20 cellular contexts compared by ENCODE assay signal in the genomic region with DNA sequence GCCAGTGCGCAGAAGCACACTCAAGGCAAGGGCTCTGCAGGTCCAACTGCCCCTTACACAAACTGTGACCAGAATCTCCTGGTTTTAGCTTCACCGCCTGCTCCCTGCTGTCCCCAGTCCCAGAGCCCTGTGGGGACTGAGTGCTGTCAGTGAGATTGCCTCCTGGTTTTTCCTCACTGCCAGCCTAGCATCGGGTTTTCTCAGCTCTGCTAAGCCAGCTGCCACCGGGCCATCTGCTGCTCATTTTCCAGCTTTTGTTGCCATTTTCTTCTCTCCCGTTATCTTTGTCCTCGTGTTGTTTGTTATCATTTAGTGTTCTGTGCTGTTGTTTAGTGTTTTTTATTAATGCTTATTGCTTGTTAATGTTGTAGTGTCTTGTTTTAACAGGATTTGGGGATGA.
A peak's percentile ranks its signal among the peaks of the same experiment; 100 is the strongest.
DNase-seq lines count a peak whose midpoint lies in the region; TF ChIP-seq lines count a peak whose summit lies in the region.
"Had no signal": no experiment of that assay in that cellular context is flagged by ENCODE, and none has a peak within 500 bp of the region (broad histone marks: within the 10 kb centered on the region; RNA-seq: fewer than 3 reads in every experiment).

No MANE protein-coding gene starts in this region.

- peak overlapping the region in 1 of 2 experiments; percentile 91; a peak in 2 of 4 replicates for H3K27ac ChIP-seq in SK-N-SH (ENCODE audit: low read depth in 2 of 2, low read length in 1 of 2)
- H3K27ac ChIP-seq: adrenal gland, VCaP had no signal

- TF ChIP-seq RAD21 in SK-N-SH (IDR thresholded peaks at IDR 0.05; ENCODE audit: low read length) = no peak

- H3K27me3 Mint-ChIP-seq in glutamatergic neuron (ENCODE audit: unreplicated experiment) = peaks cover 12% of the 10 kb centered on the region
- H3K27me3 Mint-ChIP-seq in T-helper 2 cell treated with Interferon-gamma antibody and Interleukin-4, amounts not matched to agents 5 μg/mL and 100 μg/mL, for 36 hours (ENCODE audit: low read depth) = no peaks in the 10 kb centered on the region
- H3K27me3 Mint-ChIP-seq: activated CD8-positive, alpha-beta T cell treated with anti-CD3 and anti-CD28 coated beads for 36 hours; progenitor cell of endocrine pancreas had no signal

- H3K9me3 ChIP-seq in BE2C (no peaks in the 10 kb centered on the region), SK-N-SH (no peaks in the 10 kb centered on the region)
- H3K9me3 ChIP-seq: adrenal gland had no signal

- H3K79me2 ChIP-seq in SK-N-SH (ENCODE audit: insufficient read depth) = no peaks in the 10 kb centered on the region

- TF ChIP-seq CTCF in BE2C (IDR thresholded peaks at IDR 0.05; ENCODE audit: low read depth, low read length) (no peak), SK-N-SH (IDR thresholded peaks at IDR 0.05) (no peak), glutamatergic neuron (IDR thresholded peaks at IDR 0.05; ENCODE audit: partially characterized antibody, unreplicated experiment) (no peak)

- H3K4me3 ChIP-seq in BE2C (ENCODE audit: low read depth, low read length) (no peak overlapping the region), SK-N-SH (ENCODE audit: low read depth in 2 of 2, low read length in 1 of 2) (no peak overlapping the region)
- H3K4me3 ChIP-seq: adrenal gland, GM12878, lung had no signal

- no peak overlapping the region for H3K4me2 ChIP-seq in SK-N-SH

- peaks cover 24% of the 10 kb centered on the region for H3K4me1 Mint-ChIP-seq in glutamatergic neuron (ENCODE audit: low read depth, unreplicated experiment)
- peaks cover 7% of the 10 kb centered on the region for H3K4me1 Mint-ChIP-seq in T-helper 2 cell treated with Interferon-gamma antibody and Interleukin-4, amounts not matched to agents 5 μg/mL and 100 μg/mL, for 36 hours (ENCODE audit: low read depth)

- H3K27me3 ChIP-seq in BE2C (no peaks in the 10 kb centered on the region), SK-N-SH (ENCODE audit: insufficient read depth) (no peaks in the 10 kb centered on the region)
- H3K27me3 ChIP-seq: adrenal gland had no signal

- no peaks in the 10 kb centered on the region for H3K4me1 ChIP-seq in BE2C
- H3K4me1 ChIP-seq in SK-N-SH (ENCODE audit: control insufficient read depth in 1 of 2, insufficient read depth in 2 of 2, low read depth in 1 of 2, low read length in 1 of 2) = peaks cover 0 to 12% of the 10 kb centered on the region in 2 experiments; a peak in 3 of 4 replicates
- H3K4me1 ChIP-seq: adrenal gland had no signal

- TF ChIP-seq EP300 in SK-N-SH (IDR thresholded peaks at IDR 0.05; ENCODE audit: borderline replicate concordance in 1 of 2, low read depth in 1 of 2, low read length in 1 of 2) = peak in 1 of 2 experiments; percentile 34; a peak in 1 of 4 replicates

- 73% methylated on average over 5 of the region's 6 CpGs for WGBS in SK-N-SH (ENCODE audit: low lambda C conversion rate)

- POLR2A ChIA-PET in SK-N-SH (lab: Yijun Ruan, JAX) = interaction anchor here (1.0 to 1.6 kb wide), 3 partner anchors 77 to 297 kb away, joined by 3 to 4 read pairs (median 4); partner anchors contain the start of gene UNC45A

- H3K27ac Mint-ChIP-seq in glutamatergic neuron (ENCODE audit: unreplicated experiment) = peak overlapping the region; percentile 100
- H3K27ac Mint-ChIP-seq in T-helper 2 cell treated with Interferon-gamma antibody and Interleukin-4, amounts not matched to agents 5 μg/mL and 100 μg/mL, for 36 hours = no peak overlapping the region
- H3K27ac Mint-ChIP-seq: activated CD8-positive, alpha-beta T cell treated with anti-CD3 and anti-CD28 coated beads for 36 hours; activated T-cell treated with anti-CD3 and anti-CD28 coated beads, Interleukin-2, amount 50 U/mL, for 72 hours; progenitor cell of endocrine pancreas had no signal

- no peak overlapping the region for H2AFZ ChIP-seq in SK-N-SH (ENCODE audit: low read depth)

- H3K9ac ChIP-seq in SK-N-SH = no peak overlapping the region

- CTCF ChIA-PET in SK-N-SH (lab: Yijun Ruan, JAX) = interaction anchor here (1.0 to 3.8 kb wide), 9 partner anchors 10 to 318 kb away, joined by 3 to 27 read pairs (median 4); partner anchors contain the start of gene UNC45A

- no peaks in the 10 kb centered on the region for H3K9me2 ChIP-seq in SK-N-SH

- H3K36me3 Mint-ChIP-seq in glutamatergic neuron (ENCODE audit: unreplicated experiment) = peaks cover 7% of the 10 kb centered on the region
- peaks cover 63% of the 10 kb centered on the region for H3K36me3 Mint-ChIP-seq in T-helper 2 cell treated with Interferon-gamma antibody and Interleukin-4, amounts not matched to agents 5 μg/mL and 100 μg/mL, for 36 hours (ENCODE audit: low read depth)

- no peaks in the 10 kb centered on the region for H3F3A ChIP-seq in SK-N-SH (replicated peaks; ENCODE audit: insufficient read depth)

- H3K36me3 ChIP-seq in BE2C (peaks cover 7% of the 10 kb centered on the region), SK-N-SH (replicated peaks in 1 of 2; ENCODE audit: control insufficient read depth in 1 of 2, insufficient read depth in 2 of 2, low read length in 1 of 2) (peaks cover 47% of the 10 kb centered on the region in 2 experiments)

- no peaks in the 10 kb centered on the region for H4K20me1 ChIP-seq in SK-N-SH (ENCODE audit: insufficient read depth)

- H3K9me3 Mint-ChIP-seq in glutamatergic neuron (ENCODE audit: unreplicated experiment) = peaks cover 12% of the 10 kb centered on the region
- H3K9me3 Mint-ChIP-seq in T-helper 2 cell treated with Interferon-gamma antibody and Interleukin-4, amounts not matched to agents 5 μg/mL and 100 μg/mL, for 36 hours = peaks cover 4% of the 10 kb centered on the region
- H3K9me3 Mint-ChIP-seq: activated CD8-positive, alpha-beta T cell treated with anti-CD3 and anti-CD28 coated beads for 36 hours; activated T-cell treated with anti-CD3 and anti-CD28 coated beads, Interleukin-2, amount 50 U/mL, for 72 hours had no signal

- DNase-seq in BE2C (peak; percentile 36), DMS 273 treated with DMSO at 0.1 percent for 48 hours (lab: John Stamatoyannopoulos, UW) (peak; percentile 43), SK-N-SH (peak; percentile 87), glutamatergic neuron (peak; percentile 89), pons (ENCODE audit: low spot score) (no peak), NCI-H2196 treated with DMSO at 0.1 percent for 48 hours (lab: John Stamatoyannopoulos, UW; ENCODE audit: unreplicated experiment) (no peak)
- no peak for DNase-seq in activated T-cell treated with anti-CD3 and anti-CD28 coated beads, Interleukin-2, amount 50 U/mL, for 48 hours
- DNase-seq in T-helper 2 cell treated with Interferon-gamma antibody and Interleukin-4, amounts not matched to agents 5 μg/mL and 100 μg/mL, for 36 hours (ENCODE audit: low spot score) = no peak
- DNase-seq: activated CD8-positive, alpha-beta T cell treated with anti-CD3 and anti-CD28 coated beads for 36 hours; activated T-cell treated with anti-CD3 and anti-CD28 coated beads, Interleukin-2, amount 50 U/mL, for 72 hours; GDM1; NCI-H1105 treated with DMSO at 0.1 percent for 48 hours; NCI-H510A; small intestine; stimulated activated CD4-positive, alpha-beta T cell treated with anti-CD3 and anti-CD28 coated beads, Interleukin-4, amount 100 ng/mL, for 24 hours had no signal

- H3K4me3 Mint-ChIP-seq in glutamatergic neuron (ENCODE audit: unreplicated experiment) = peak overlapping the region; percentile 83
- no peak overlapping the region for H3K4me3 Mint-ChIP-seq in T-helper 2 cell treated with Interferon-gamma antibody and Interleukin-4, amounts not matched to agents 5 μg/mL and 100 μg/mL, for 36 hours
- H3K4me3 Mint-ChIP-seq: activated CD8-positive, alpha-beta T cell treated with anti-CD3 and anti-CD28 coated beads for 36 hours; activated T-cell treated with anti-CD3 and anti-CD28 coated beads, Interleukin-2, amount 50 U/mL, for 72 hours had no signal

TF ChIP-seq in SK-N-SH, 30 proteins besides CTCF, POLR2A, EP300 and RAD21:
- TF ChIP-seq EZH2phosphoT487 (IDR thresholded peaks at IDR 0.05; ENCODE audit: borderline replicate concordance, low read depth) (no peak), MXI1 (IDR thresholded peaks at IDR 0.05; ENCODE audit: low read depth, low read length) (peak; percentile 80; the same call in 1 of the 2 replicates), SMC3 (IDR thresholded peaks at IDR 0.05; ENCODE audit: low read depth, low read length) (no peak), PBX3 (IDR thresholded peaks at IDR 0.05) (no peak), FOSL2 (IDR thresholded peaks at IDR 0.05; ENCODE audit: borderline replicate concordance, low read depth) (no peak), POLR2AphosphoS5 (IDR thresholded peaks at IDR 0.05; ENCODE audit: low read depth, low read length) (no peak), SIN3A (IDR thresholded peaks at IDR 0.05; ENCODE audit: borderline replicate concordance, low read depth, low read length) (no peak), FOXM1 (IDR thresholded peaks at IDR 0.05; ENCODE audit: low read depth) (no peak)

Comparison
In these comparisons a context has a peak if more than half of its experiments do, and no peak if none do; other contexts are left out.
1. DNase-seq: peak in BE2C (single experiment), DMS 273 treated with DMSO at 0.1 percent for 48 hours (single experiment), SK-N-SH (single experiment) and glutamatergic neuron (single experiment); none in activated T-cell treated with anti-CD3 and anti-CD28 coated beads, Interleukin-2, amount 50 U/mL, for 48 hours (0 of 2), pons (single experiment), NCI-H2196 treated with DMSO at 0.1 percent for 48 hours (single experiment) and T-helper 2 cell treated with Interferon-gamma antibody and Interleukin-4, amounts not matched to agents 5 μg/mL and 100 μg/mL, for 36 hours (single experiment).